Comparison of ENCODE assay signal across 24 cellular contexts in the genomic region with DNA sequence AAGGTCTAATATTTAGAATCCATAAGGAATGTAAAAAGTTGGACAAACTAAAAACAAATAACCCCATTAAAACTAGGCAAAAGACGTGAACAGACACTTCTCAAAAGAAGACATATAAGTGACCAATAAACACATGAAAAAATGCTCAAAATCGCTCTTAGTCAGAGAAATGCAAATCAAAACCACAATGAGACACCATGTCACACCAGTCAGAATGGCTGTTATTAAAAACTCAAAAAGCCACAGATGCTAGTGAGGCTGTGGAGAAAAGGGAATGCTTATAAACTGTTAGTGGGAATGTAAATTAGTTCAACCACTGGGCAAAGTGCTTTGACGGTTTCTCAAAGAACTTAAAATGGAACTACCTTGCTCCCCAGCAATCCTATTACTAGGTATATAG.
"Had no signal": no experiment of that assay in that cellular context is flagged by ENCODE, and none has a peak within 500 bp of the region (broad histone marks: within the 10 kb centered on the region; RNA-seq: fewer than 3 reads in every experiment).

No MANE protein-coding gene starts in this region.

- DNase-seq: activated CD4-positive, alpha-beta T cell treated with anti-CD3 and anti-CD28 coated beads for 4 hours; activated CD4-positive, alpha-beta T cell treated with anti-CD3 and anti-CD28 coated beads, Interleukin-2, amount 50 U/mL, for 48 hours; activated CD4-positive, CD25-positive, alpha-beta regulatory T cell; activated CD8-positive, alpha-beta memory T cell treated with anti-CD3 and anti-CD28 coated beads, Interleukin-2, amount 50 U/mL, for 48 hours; activated naive CD4-positive, alpha-beta T cell treated with Interleukin-2 at 50 U/mL for 16 hours; activated naive CD8-positive, alpha-beta T cell treated with anti-CD3 and anti-CD28 coated beads for 36 hours; activated T-cell treated with anti-CD3 and anti-CD28 coated beads, Interleukin-2, amount 50 U/mL, for 48 hours; colonic mucosa; dorsolateral prefrontal cortex; effector memory CD8-positive, alpha-beta T cell; glutamatergic neuron; hippocampal formation; left ventricle myocardium superior; mammary epithelial cell; midbrain; natural killer cell; psoas muscle; spleen; stimulated activated CD4-positive, alpha-beta T cell treated with anti-CD3 and anti-CD28 coated beads, Interleukin-4, amount 100 ng/mL, for 1 hour; stimulated activated naive CD4-positive, alpha-beta T cell; thyroid gland had no signal

- H3K4me3 Mint-ChIP-seq: activated naive CD8-positive, alpha-beta T cell treated with anti-CD3 and anti-CD28 coated beads for 36 hours; effector memory CD8-positive, alpha-beta T cell; natural killer cell had no signal

- H3K36me3 ChIP-seq: breast epithelium, colonic mucosa, esophagus muscularis mucosa, right atrium auricular region, spleen, thyroid gland had no signal

- H3K4me3 ChIP-seq: breast epithelium, colonic mucosa, dorsolateral prefrontal cortex, esophagus muscularis mucosa, psoas muscle, right atrium auricular region, spleen, thyroid gland had no signal

- H3K36me3 Mint-ChIP-seq: activated naive CD8-positive, alpha-beta T cell treated with anti-CD3 and anti-CD28 coated beads for 36 hours; natural killer cell had no signal

- H3K27me3 ChIP-seq: breast epithelium, colonic mucosa, esophagus muscularis mucosa, right atrium auricular region, spleen, thyroid gland had no signal

- H3K9me3 Mint-ChIP-seq: activated naive CD8-positive, alpha-beta T cell treated with anti-CD3 and anti-CD28 coated beads for 36 hours; effector memory CD8-positive, alpha-beta T cell had no signal

- H3K27me3 Mint-ChIP-seq: activated naive CD8-positive, alpha-beta T cell treated with anti-CD3 and anti-CD28 coated beads for 36 hours; effector memory CD8-positive, alpha-beta T cell had no signal

- H3K4me1 ChIP-seq: breast epithelium, colonic mucosa, esophagus muscularis mucosa, psoas muscle, right atrium auricular region, spleen, thyroid gland had no signal

- H3K27ac ChIP-seq: breast epithelium, colonic mucosa, dorsolateral prefrontal cortex, esophagus muscularis mucosa, psoas muscle, right atrium auricular region, spleen, thyroid gland had no signal

- H3K9me3 ChIP-seq: breast epithelium, colonic mucosa, esophagus muscularis mucosa, psoas muscle, right atrium auricular region, spleen, thyroid gland had no signal

- ATAC-seq: effector memory CD8-positive, alpha-beta T cell; left ventricle myocardium superior; natural killer cell; psoas muscle had no signal

- H3K4me1 Mint-ChIP-seq: activated naive CD8-positive, alpha-beta T cell treated with anti-CD3 and anti-CD28 coated beads for 36 hours; natural killer cell had no signal
